18 cellular contexts compared by ENCODE assay signal in the genomic region with DNA sequence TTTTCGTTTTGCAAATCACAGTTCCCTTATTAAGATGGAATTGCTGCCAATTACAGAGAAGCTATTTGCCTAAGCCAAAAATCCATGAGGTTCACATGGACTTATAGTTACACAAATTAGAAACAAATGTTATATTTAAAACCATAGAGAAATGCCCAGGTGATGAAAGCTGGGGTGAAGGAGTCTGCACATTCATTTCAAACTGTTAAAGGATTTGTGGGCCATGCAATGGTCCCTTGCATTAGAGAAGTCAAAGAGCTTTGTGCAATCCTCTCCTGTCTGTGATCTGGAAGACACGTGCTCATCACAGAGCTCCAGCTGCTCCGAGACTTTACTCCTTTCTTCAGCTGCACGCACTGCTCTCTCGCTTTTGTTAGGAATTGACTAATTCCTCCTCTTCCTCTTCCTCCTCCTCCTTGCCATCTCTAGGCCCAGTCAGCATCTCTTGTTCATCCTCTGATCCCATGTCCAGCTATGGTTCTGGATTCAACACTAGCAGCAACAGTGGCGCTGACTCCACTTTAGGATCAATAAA. TPM values are rescaled to one million over a fixed set of nuclear protein-coding genes. Genes with fewer than 3 reads are reported as not detected.
DNase-seq lines count a peak whose midpoint lies in the region; ATAC-seq and TF ChIP-seq lines count a peak whose summit lies in the region.
"Had no signal": no experiment of that assay in that cellular context is flagged by ENCODE, and none has a peak within 500 bp of the region (broad histone marks: within the 10 kb centered on the region; RNA-seq: fewer than 3 reads in every experiment).

No MANE protein-coding gene starts in this region.

- no peak overlapping the region for H3K4me3 Mint-ChIP-seq in GM23338
- no peak overlapping the region for H3K4me3 Mint-ChIP-seq in T-helper 17 cell
- H3K4me3 Mint-ChIP-seq in activated T-cell treated with anti-CD3 and anti-CD28 coated beads, Interleukin-2, amount 50 U/mL, for 4 hours, result no peak overlapping the region
- H3K4me3 Mint-ChIP-seq: CD14-positive monocyte had no signal

- TF ChIP-seq CTCF in AG09319 (IDR thresholded peaks at IDR 0.05; ENCODE audit: low read depth, low read length), result no peak
- TF ChIP-seq CTCF in GM23338 (conservative IDR thresholded peaks at IDR 0.05; ENCODE audit: low read depth in 2 of 2), result no peak
- TF ChIP-seq CTCF in fibroblast of mammary gland (conservative IDR thresholded peaks at IDR 0.05; ENCODE audit: control insufficient read depth, insufficient read depth, low read depth, low read length), result no peak
- TF ChIP-seq CTCF in tibial artery (IDR thresholded peaks at IDR 0.05), result no peak

- 0 out of 2 replicates have a peak overlapping the region, but pooled peaks have one; percentile 28 for H2AFZ ChIP-seq in GM23338

- H3K36me3 Mint-ChIP-seq in GM23338 (ENCODE audit: low read depth), result no peaks in the 10 kb centered on the region
- H3K36me3 Mint-ChIP-seq in T-helper 17 cell (ENCODE audit: low read depth), result no peaks in the 10 kb centered on the region
- H3K36me3 Mint-ChIP-seq in activated T-cell treated with anti-CD3 and anti-CD28 coated beads, Interleukin-2, amount 50 U/mL, for 4 hours (ENCODE audit: insufficient read depth), result no peaks in the 10 kb centered on the region

- H3K9me3 ChIP-seq in T-helper 17 cell (ENCODE audit: control insufficient read depth, low read length, poor library complexity, severe bottlenecking) (no peaks in the 10 kb centered on the region), tibial artery (no peaks in the 10 kb centered on the region)
- H3K9me3 ChIP-seq: A549, HAP-1 had no signal

- H3K36me3 ChIP-seq in GM23338 (ENCODE audit: insufficient read depth), result no peaks in the 10 kb centered on the region
- no peaks in the 10 kb centered on the region for H3K36me3 ChIP-seq in tibial artery
- H3K36me3 ChIP-seq: HAP-1 had no signal

- no peaks in the 10 kb centered on the region for H3K9me3 Mint-ChIP-seq in GM23338
- H3K9me3 Mint-ChIP-seq in activated T-cell treated with anti-CD3 and anti-CD28 coated beads, Interleukin-2, amount 50 U/mL, for 4 hours, result no peaks in the 10 kb centered on the region

- DNase-seq in AG09319 (ENCODE audit: extremely low read depth, low read depth) (peak; percentile 27), GM23338 (ENCODE audit: low spot score) (no peak), T-helper 17 cell (no peak), fibroblast of mammary gland (ENCODE audit: low read depth) (peak; percentile 38), T-helper 2 cell (no peak), tibial artery (no peak)
- no peak for DNase-seq in activated T-cell treated with anti-CD3 and anti-CD28 coated beads, Interleukin-2, amount 50 U/mL, for 4 hours
- no peak for DNase-seq in activated CD4-positive, CD25-positive, alpha-beta regulatory T cell treated with anti-CD3 and anti-CD28 coated beads, Interleukin-2, amount 50 U/mL, for 72 hours
- DNase-seq: AML-193, COR-L47, DMS153, NCI-H1436 treated with DMSO at 0.1 percent for 48 hours, NCI-H510A treated with DMSO at 0.1 percent for 48 hours, Right ventricle myocardium superior had no signal

- no peaks in the 10 kb centered on the region for H3K27me3 ChIP-seq in GM23338 (ENCODE audit: insufficient read depth)
- H3K27me3 ChIP-seq in tibial artery, result no peaks in the 10 kb centered on the region

- no peak overlapping the region for H3K27ac Mint-ChIP-seq in GM23338
- H3K27ac Mint-ChIP-seq in T-helper 17 cell, result peak overlapping the region; percentile 19

- H3K27ac ChIP-seq in GM23338 (ENCODE audit: low read depth) (no peak overlapping the region), tibial artery (no peak overlapping the region)
- H3K27ac ChIP-seq: A549 had no signal

- no peaks in the 10 kb centered on the region for H3F3A ChIP-seq in GM23338 (replicated peaks; ENCODE audit: low read depth)

- H3K4me1 ChIP-seq in GM23338 (ENCODE audit: insufficient read depth) (peaks cover 20% of the 10 kb centered on the region), tibial artery (no peaks in the 10 kb centered on the region)
- H3K4me1 ChIP-seq: A549 had no signal

- peaks cover 9% of the 10 kb centered on the region for H3K27me3 Mint-ChIP-seq in GM23338 (ENCODE audit: insufficient read depth, low read depth, poor library complexity)
- H3K27me3 Mint-ChIP-seq in T-helper 17 cell, result no peaks in the 10 kb centered on the region
- no peaks in the 10 kb centered on the region for H3K27me3 Mint-ChIP-seq in activated T-cell treated with anti-CD3 and anti-CD28 coated beads, Interleukin-2, amount 50 U/mL, for 4 hours (ENCODE audit: low read depth)

- H3K4me3 ChIP-seq in GM23338 (no peak overlapping the region), fibroblast of mammary gland (ENCODE audit: control insufficient read depth, low read depth, low read length) (no peak overlapping the region), tibial artery (no peak overlapping the region)
- H3K4me3 ChIP-seq: A549, HAP-1 had no signal

- H4K20me1 ChIP-seq in GM23338 (replicated peaks; ENCODE audit: insufficient read depth), result no peaks in the 10 kb centered on the region

- no peaks in the 10 kb centered on the region for H3K9me2 ChIP-seq in GM23338 (ENCODE audit: insufficient read depth)

- ATAC-seq in GM23338 (no peak), T-helper 17 cell (no peak)
- ATAC-seq in activated T-cell treated with anti-CD3 and anti-CD28 coated beads, Interleukin-2, amount 50 U/mL, for 4 hours, result no peak
- ATAC-seq: A549 had no signal

- no peak overlapping the region for H3K4me2 ChIP-seq in GM23338
- H3K4me2 ChIP-seq: A549 had no signal

- H3K4me1 Mint-ChIP-seq in GM23338 (peaks cover 23% of the 10 kb centered on the region), T-helper 17 cell (peaks cover 10% of the 10 kb centered on the region)
- H3K4me1 Mint-ChIP-seq in activated T-cell treated with anti-CD3 and anti-CD28 coated beads, Interleukin-2, amount 50 U/mL, for 4 hours (ENCODE audit: low read depth), result peaks cover 17% of the 10 kb centered on the region

- no peaks in the 10 kb centered on the region for H3K79me2 ChIP-seq in GM23338 (replicated peaks; ENCODE audit: insufficient read depth)

- intact Hi-C loops in tibial artery (cut with DNase I; ENCODE audit: low total_unique reads), result no loop called here

TF ChIP-seq in GM23338, 12 proteins besides CTCF, POLR2A, EP300 and RAD21:
- no peak for TF ChIP-seq NANOG (IDR thresholded peaks at IDR 0.05; ENCODE audit: borderline replicate concordance)
- TF ChIP-seq, protein P1, sequence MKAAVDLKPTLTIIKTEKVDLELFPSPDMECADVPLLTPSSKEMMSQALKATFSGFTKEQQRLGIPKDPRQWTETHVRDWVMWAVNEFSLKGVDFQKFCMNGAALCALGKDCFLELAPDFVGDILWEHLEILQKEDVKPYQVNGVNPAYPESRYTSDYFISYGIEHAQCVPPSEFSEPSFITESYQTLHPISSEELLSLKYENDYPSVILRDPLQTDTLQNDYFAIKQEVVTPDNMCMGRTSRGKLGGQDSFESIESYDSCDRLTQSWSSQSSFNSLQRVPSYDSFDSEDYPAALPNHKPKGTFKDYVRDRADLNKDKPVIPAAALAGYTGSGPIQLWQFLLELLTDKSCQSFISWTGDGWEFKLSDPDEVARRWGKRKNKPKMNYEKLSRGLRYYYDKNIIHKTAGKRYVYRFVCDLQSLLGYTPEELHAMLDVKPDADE (IDR thresholded peaks at IDR 0.05), result no peak

RNA-seq across cellular contexts. Expression of a gene that starts 4.1 kb away (rescaled TPM):
- 6.2 and 13.3 TPM in 2 replicates for total RNA-seq in GM23338 (2014; rRNA removed; shearing (Covaris generic))
- 33.7 and 36.2 TPM in 2 replicates for polyA plus RNA-seq in GM23338 (2016; fragmentation: Nextera tagmentation; extraction: Ambion mirVana)
- 10 to 100 TPM in 1 of 2 donors, 1 to 10 TPM in 1; 8.1 to 13.2 TPM for total RNA-seq in T-helper 17 cell
- total RNA-seq in activated T-cell treated with anti-CD3 and anti-CD28 coated beads, Interleukin-2, amount 50 U/mL, for 4 hours, result 10 to 100 TPM; 18.5 to 57.5 (median 36.5) TPM
- total RNA-seq: HT1080 had no signal
- polyA plus RNA-seq: A549 had no signal

RNA-seq across cellular contexts. Expression of a gene that starts 9.6 kb away (rescaled TPM):
- 223 and 273 TPM in 2 replicates for total RNA-seq in GM23338 (2014; rRNA removed; shearing (Covaris generic))
- polyA plus RNA-seq in GM23338 (2016; fragmentation: Nextera tagmentation; extraction: Ambion mirVana), result 213 and 238 TPM in 2 replicates
- 100 to 1,000 TPM; 210 to 213 TPM for total RNA-seq in T-helper 17 cell
- 100 to 1,000 TPM; 290 to 309 (median 306) TPM for total RNA-seq in activated T-cell treated with anti-CD3 and anti-CD28 coated beads, Interleukin-2, amount 50 U/mL, for 4 hours

RNA-seq across cellular contexts. Expression of a gene that starts 18.2 kb away (rescaled TPM):
- not detected in 2 replicates for total RNA-seq in GM23338 (2014; rRNA removed; shearing (Covaris generic))
- polyA plus RNA-seq in GM23338 (2016; fragmentation: Nextera tagmentation; extraction: Ambion mirVana), result not detected in 2 replicates
- total RNA-seq in T-helper 17 cell, result 1 to 10 TPM; 5.7 to 8.2 TPM
- 10 to 100 TPM in 1 of 3 donors, 1 to 10 TPM in 2; 6.0 to 27.3 (median 8.4) TPM for total RNA-seq in activated T-cell treated with anti-CD3 and anti-CD28 coated beads, Interleukin-2, amount 50 U/mL, for 4 hours
- total RNA-seq: HT1080, Right ventricle myocardium superior had no signal
- polyA plus RNA-seq: A549 had no signal

RNA-seq across cellular contexts. Expression of a gene that starts 24.9 kb away (rescaled TPM):
- not detected in 2 replicates for total RNA-seq in GM23338 (2014; rRNA removed; shearing (Covaris generic))
- 0.37 TPM in 1 of 2 replicates, not detected in the other for polyA plus RNA-seq in GM23338 (2016; fragmentation: Nextera tagmentation; extraction: Ambion mirVana)
- total RNA-seq in T-helper 17 cell, result 10 to 100 TPM; 30.6 to 42.6 TPM
- 1 to 10 TPM; 4.8 to 7.9 (median 7.0) TPM for total RNA-seq in activated T-cell treated with anti-CD3 and anti-CD28 coated beads, Interleukin-2, amount 50 U/mL, for 4 hours
- total RNA-seq: HT1080 had no signal

RNA-seq across cellular contexts. Expression of a gene that starts 28.7 kb away (rescaled TPM):
- not detected in 2 replicates for total RNA-seq in GM23338 (2014; rRNA removed; shearing (Covaris generic))
- polyA plus RNA-seq in GM23338 (2016; fragmentation: Nextera tagmentation; extraction: Ambion mirVana), result 0.83 and 1.7 TPM in 2 replicates
- 100 to 1,000 TPM; 791 to 891 TPM for total RNA-seq in T-helper 17 cell
- total RNA-seq in activated T-cell treated with anti-CD3 and anti-CD28 coated beads, Interleukin-2, amount 50 U/mL, for 4 hours, result 100 to 1,000 TPM; 161 to 210 (median 186) TPM
- total RNA-seq: HT1080, Right ventricle myocardium superior had no signal

Comparison
In these comparisons a context has a peak if more than half of its experiments do, and no peak if none do; other contexts are left out.
1. DNase-seq: peak in AG09319 (single experiment) and fibroblast of mammary gland (single experiment); none in GM23338 (single experiment), T-helper 17 cell (0 of 3), activated T-cell treated with anti-CD3 and anti-CD28 coated beads, Interleukin-2, amount 50 U/mL, for 4 hours (single experiment), T-helper 2 cell (0 of 5), activated CD4-positive, CD25-positive, alpha-beta regulatory T cell treated with anti-CD3 and anti-CD28 coated beads, Interleukin-2, amount 50 U/mL, for 72 hours (single experiment) and tibial artery (0 of 2).